26 cellular contexts compared by ENCODE assay signal in genomic region chr14:57408634-57409033, GRCh38.
"Had no signal": no experiment of that assay in that cellular context is flagged by ENCODE, and none has a peak within 500 bp of the region (broad histone marks: within the 10 kb centered on the region; RNA-seq: fewer than 3 reads in every experiment).

No MANE protein-coding gene starts in this region.

- H3K27ac ChIP-seq: stomach, suprapubic skin, testis, thoracic aorta, thyroid gland, tibial artery, tibial nerve, transverse colon, upper lobe of left lung, upper lobe of right lung, uterus, vagina had no signal

- DNase-seq: stimulated activated CD4-positive, alpha-beta T cell treated with anti-CD3 and anti-CD28 coated beads, Interleukin-2, amount 100 ng/mL, for 48 hours; stimulated activated CD4-positive, alpha-beta T cell treated with anti-CD3 and anti-CD28 coated beads, Interleukin-4, amount 100 ng/mL, for 1 hour; stimulated activated CD4-positive, alpha-beta T cell treated with anti-CD3 and anti-CD28 coated beads, Interleukin-4, amount 100 ng/mL, for 24 hours; stimulated activated CD4-positive, alpha-beta T cell treated with anti-CD3 and anti-CD28 coated beads, Interleukin-4, amount 100 ng/mL, for 4 hours; stimulated activated CD8-positive, alpha-beta memory T cell treated with anti-CD3 and anti-CD28 coated beads, Interleukin-4, amount 100 ng/mL, for 48 hours; stimulated activated naive B cell treated with anti-CD40 and anti-IgM and Interleukin-4, amounts not matched to agents 10 μg/mL and 1 μg/mL and 100 μg/mL, for 72 hours; stimulated activated naive CD4-positive, alpha-beta T cell; stimulated activated naive CD4-positive, alpha-beta T cell treated with Interleukin-2 at 50 U/mL for 16 hours; stimulated activated naive CD8-positive, alpha-beta T cell treated with anti-CD3 and anti-CD28 coated beads, Interleukin-15, amount 100 ng/mL, for 72 hours; stimulated activated naive CD8-positive, alpha-beta T cell treated with anti-CD3 and anti-CD28 coated beads, Interleukin-15, Interleukin-2, amounts not matched to agents 100 U/mL and 50 U/mL, for 24 hours; stomach; substantia nigra; testis; thyroid gland; tibial artery; transverse colon; trophoblast cell; upper lobe of left lung; upper lobe of right lung; uterus had no signal

- H3K4me1 ChIP-seq: suprapubic skin, tibial artery, tibial nerve, transverse colon, upper lobe of left lung, upper lobe of right lung, uterus, vagina had no signal

- ATAC-seq: stimulated activated effector memory CD8-positive, alpha-beta T cell treated with anti-CD3 and anti-CD28 coated beads, Interleukin-12 subunit alpha, Interleukin-12 subunit beta, amount 100 ng/mL, for 72 hours; stimulated activated memory B cell treated with anti-CD40 and anti-IgM and Interleukin-4, amounts not matched to agents 10 μg/mL and 1 μg/mL and 100 μg/mL, for 72 hours; stimulated activated naive B cell treated with anti-CD40 and anti-IgM and Interleukin-4, amounts not matched to agents 10 μg/mL and 1 μg/mL and 100 μg/mL, for 72 hours; stimulated activated naive CD8-positive, alpha-beta T cell treated with anti-CD3 and anti-CD28 coated beads, Interleukin-15, amount 100 ng/mL, for 72 hours; stimulated activated naive CD8-positive, alpha-beta T cell treated with anti-CD3 and anti-CD28 coated beads, Interleukin-15, Interleukin-2, amounts not matched to agents 100 U/mL and 50 U/mL, for 24 hours had no signal

- H3K4me3 ChIP-seq: stomach, suprapubic skin, testis, thoracic aorta, thyroid gland, tibial artery, tibial nerve, transverse colon, upper lobe of left lung, upper lobe of right lung, uterus, vagina had no signal

- H3K36me3 ChIP-seq: uterus had no signal

- H3K9me3 ChIP-seq: stomach, suprapubic skin, testis, thoracic aorta, thyroid gland, tibial artery, tibial nerve, transverse colon, upper lobe of left lung, upper lobe of right lung, uterus, vagina had no signal

- H3K27me3 ChIP-seq: stomach, suprapubic skin, testis, thyroid gland, tibial artery, tibial nerve, transverse colon, upper lobe of left lung, upper lobe of right lung, uterus, vagina had no signal
